Comparison of ENCODE assay signal across 1 cellular context in genomic region chr1:10774615-10775310, GRCh38.
TF ChIP-seq lines count a peak whose summit lies in the region.

No MANE protein-coding gene starts in this region.

TF ChIP-seq in GM23338, 12 proteins besides CTCF, POLR2A, EP300 and RAD21 (continued from another document):
- TF ChIP-seq REST (IDR thresholded peaks at IDR 0.05; ENCODE audit: unreplicated experiment) (no peak), EZH2 (IDR thresholded peaks at IDR 0.05; ENCODE audit: low read depth, unreplicated experiment) (no peak), EZH2phosphoT487 (IDR thresholded peaks at IDR 0.05; ENCODE audit: unreplicated experiment) (no peak), STAT1 (IDR thresholded peaks at IDR 0.05; ENCODE audit: unreplicated experiment) (no peak), ZNF331 (CRISPR knock-in tag; IDR thresholded peaks at IDR 0.05; ENCODE audit: low read depth) (no peak), ZNF462 (CRISPR knock-in tag; IDR thresholded peaks at IDR 0.05) (no peak), CREB1 (CRISPR knock-in tag; IDR thresholded peaks at IDR 0.05; ENCODE audit: low read depth) (no peak)
TF ChIP-seq in GM23338: peak in this region for 0.
